2 cellular contexts compared by ENCODE assay signal in genomic region chr1:35172022-35172421, GRCh38.
TF ChIP-seq lines count a peak whose summit lies in the region.

No MANE protein-coding gene starts in this region.

TF ChIP-seq in HCT116, 20 proteins besides CTCF, POLR2A, EP300 and RAD21:
- TF ChIP-seq SP1 (IDR thresholded peaks at IDR 0.05; ENCODE audit: low read depth) (no peak), POLR2AphosphoS5 (IDR thresholded peaks at IDR 0.05; ENCODE audit: low read depth, low read length) (0 out of 2 replicates have a peak, but pooled peaks have one; percentile 27)

TF ChIP-seq in K562, 482 proteins besides CTCF, POLR2A, EP300 and RAD21:
- TF ChIP-seq BCLAF1 (IDR thresholded peaks at IDR 0.05; ENCODE audit: borderline replicate concordance in 1 of 2, control insufficient read depth in 1 of 2, low read depth in 2 of 2, low read length in 1 of 2) = no peak
- no peak for TF ChIP-seq TAF7 (tag; IDR thresholded peaks at IDR 0.05)
- 0 out of 2 replicates have a peak, but pooled peaks have one; percentile 27 for TF ChIP-seq ARID4B (CRISPR knock-in tag; IDR thresholded peaks at IDR 0.05)
- TF ChIP-seq PKNOX1 (IDR thresholded peaks at IDR 0.05) = 0 out of 2 replicates have a peak, but pooled peaks have one; percentile 17
TF ChIP-seq in K562: peak in this region for 2.
